In the genomic region with DNA sequence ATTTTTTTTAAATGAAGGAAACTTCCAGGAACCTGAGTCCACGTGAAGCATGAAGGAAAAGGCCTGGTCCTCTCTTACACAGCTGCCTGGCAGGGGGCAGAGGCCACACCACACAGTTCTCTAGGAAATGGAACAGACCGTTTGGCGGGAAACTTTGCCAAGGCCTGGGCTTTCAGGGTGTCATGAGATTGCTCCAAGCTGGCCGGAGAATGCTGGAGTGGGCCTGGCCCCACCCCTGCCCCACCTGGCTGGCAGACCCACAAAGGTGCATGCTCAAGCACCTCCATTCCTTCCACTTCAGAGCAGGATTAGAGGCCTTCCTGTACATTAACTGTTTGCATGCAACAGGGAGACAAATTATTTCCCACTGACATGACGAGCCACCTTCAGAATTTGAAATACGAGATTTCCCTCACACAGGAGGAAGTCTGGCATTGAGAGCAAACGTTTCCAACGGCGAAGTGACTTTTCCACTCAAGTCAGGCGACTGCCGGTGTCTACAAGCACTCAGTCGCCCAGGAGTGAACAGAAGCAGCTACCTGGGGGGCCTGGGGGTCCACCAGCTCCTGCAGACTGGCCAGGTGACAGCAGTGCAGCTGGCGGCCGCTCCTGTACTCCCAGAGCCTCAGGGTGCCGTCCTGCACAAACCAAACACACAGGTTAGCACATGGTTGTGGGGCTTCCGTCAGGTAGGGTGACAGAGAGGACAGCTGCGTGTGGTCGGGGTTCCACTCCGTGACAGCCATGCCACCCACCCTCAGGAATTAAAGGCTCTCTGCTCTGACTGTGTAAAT, we compare ENCODE assay signal across 1 cellular context.
TF ChIP-seq lines count a peak whose summit lies in the region.

No MANE protein-coding gene starts in this region.

TF ChIP-seq in H1, 55 proteins besides CTCF, POLR2A, EP300 and RAD21:
- TF ChIP-seq CHD7 (IDR thresholded peaks at IDR 0.05; ENCODE audit: insufficient replicate concordance, low read length) (no peak), FOSL1 (IDR thresholded peaks at IDR 0.05; ENCODE audit: insufficient read depth, low read depth, low read length) (no peak), EGR1 (IDR thresholded peaks at IDR 0.05; ENCODE audit: borderline replicate concordance, low read depth, low read length) (no peak), KDM4A (IDR thresholded peaks at IDR 0.05; ENCODE audit: low read depth, low read length, severe bottlenecking) (no peak), JUND (IDR thresholded peaks at IDR 0.05; ENCODE audit: low read length) (no peak), SP2 (IDR thresholded peaks at IDR 0.05; ENCODE audit: low read length) (no peak), CHD1 (IDR thresholded peaks at IDR 0.05; ENCODE audit: low read depth, low read length) (no peak), BACH1 (IDR thresholded peaks at IDR 0.05; ENCODE audit: low read length) (no peak)
